In genomic region chr18:74213429-74213828, GRCh38 we compare ENCODE assay signal across 26 cellular contexts.
"Had no signal": no experiment of that assay in that cellular context is flagged by ENCODE, and none has a peak within 500 bp of the region (broad histone marks: within the 10 kb centered on the region; RNA-seq: fewer than 3 reads in every experiment).

No MANE protein-coding gene starts in this region.

- H3K36me3 ChIP-seq: esophagus muscularis mucosa, lower lobe of right lung, prostate gland, right atrium auricular region, sigmoid colon, spleen, tibial artery, upper lobe of right lung, uterus had no signal

- ATAC-seq: left ventricle myocardium superior; lower lobe of right lung; naive thymus-derived CD4-positive, alpha-beta T cell; stimulated activated memory B cell treated with anti-CD40 and anti-IgM and Interleukin-4, amounts not matched to agents 10 μg/mL and 1 μg/mL and 100 μg/mL, for 72 hours; stimulated activated naive CD8-positive, alpha-beta T cell treated with anti-CD3 and anti-CD28 coated beads, Interleukin-15, Interleukin-2, amounts not matched to agents 100 U/mL and 50 U/mL, for 24 hours; upper lobe of right lung had no signal

- H3K9me3 ChIP-seq: esophagus muscularis mucosa, lower lobe of right lung, prostate gland, right atrium auricular region, sigmoid colon, spleen, testis, tibial artery, upper lobe of right lung, uterus had no signal

- H3K27ac ChIP-seq: dorsolateral prefrontal cortex, epithelial cell of prostate, esophagus muscularis mucosa, lower lobe of right lung, prostate gland, right atrium auricular region, sigmoid colon, spleen, testis, tibial artery, upper lobe of right lung, uterus had no signal

- H3K4me1 ChIP-seq: esophagus muscularis mucosa, lower lobe of right lung, prostate gland, right atrium auricular region, sigmoid colon, spleen, testis, tibial artery, upper lobe of right lung, uterus had no signal

- FAIRE-seq: colon had no signal

- H3K4me3 ChIP-seq: dorsolateral prefrontal cortex, esophagus muscularis mucosa, lower lobe of right lung, prostate gland, right atrium auricular region, sigmoid colon, spleen, tibial artery, upper lobe of right lung, uterus had no signal

- H3K27me3 ChIP-seq: right atrium auricular region, sigmoid colon, testis, upper lobe of right lung, uterus had no signal

- DNase-seq: dorsolateral prefrontal cortex; effector CD4-positive, alpha-beta T cell; foreskin melanocyte; glutamatergic neuron; hypothalamus; immature natural killer cell; kidney glomerular epithelial cell; left ventricle myocardium superior; lower lobe of right lung; naive thymus-derived CD4-positive, alpha-beta T cell; nucleus accumbens; sigmoid colon; spleen; stimulated activated CD4-positive, alpha-beta T cell treated with anti-CD3 and anti-CD28 coated beads, Interleukin-4, amount 100 ng/mL, for 4 hours; stimulated activated naive CD8-positive, alpha-beta T cell treated with anti-CD3 and anti-CD28 coated beads, Interleukin-15, Interleukin-2, amounts not matched to agents 100 U/mL and 50 U/mL, for 24 hours; substantia nigra; testis; tibial artery; upper lobe of right lung; uterus had no signal
